8 cellular contexts compared by ENCODE assay signal in the genomic region with DNA sequence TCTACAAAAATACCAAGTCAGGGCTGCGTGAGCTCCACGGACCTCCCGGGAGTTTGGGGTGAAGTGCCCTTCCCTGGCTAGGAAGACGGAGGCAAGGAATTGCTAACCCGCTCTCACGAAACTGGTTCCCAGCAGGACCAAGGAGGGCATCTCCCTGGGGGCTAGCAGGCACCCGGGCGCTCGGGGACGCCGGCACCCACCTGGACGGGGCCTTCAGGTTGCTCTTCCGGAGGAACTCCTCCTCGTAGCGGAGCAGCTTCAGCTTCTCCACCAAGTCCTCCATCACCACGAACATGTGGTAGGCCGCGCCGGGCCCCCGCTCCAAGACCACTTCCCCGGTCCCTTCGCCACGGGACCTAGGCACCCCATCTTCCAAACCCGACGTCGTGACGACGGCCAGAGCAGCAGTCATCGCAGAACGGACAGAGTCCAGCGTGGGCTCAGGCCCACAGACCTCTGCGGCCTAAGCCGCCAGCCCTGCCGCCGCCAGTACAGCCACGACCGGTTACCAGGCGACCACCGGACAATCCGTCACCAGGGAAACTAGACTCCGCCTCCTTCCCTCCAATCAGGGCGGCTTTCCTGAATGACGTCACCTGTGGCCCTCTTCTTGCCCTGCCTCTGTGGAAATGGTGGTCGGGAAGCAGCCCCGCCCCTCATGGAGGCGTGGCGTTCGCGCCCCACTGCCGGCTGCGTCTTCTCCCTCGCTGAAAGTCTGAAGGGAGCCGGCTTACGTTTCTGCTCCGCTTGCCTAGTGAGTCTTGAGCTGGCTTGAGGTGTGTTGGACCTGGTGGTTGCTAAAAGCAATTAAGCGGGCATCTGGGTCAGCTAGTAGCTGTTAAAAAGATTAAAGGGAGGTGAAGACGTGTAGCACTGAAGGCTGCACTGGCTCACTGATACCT. TPM values are rescaled to one million over a fixed set of nuclear protein-coding genes. Genes with fewer than 3 reads are reported as not detected.
DNase-seq lines count a peak whose midpoint lies in the region; ATAC-seq and TF ChIP-seq lines count a peak whose summit lies in the region.

A gene with protein sequence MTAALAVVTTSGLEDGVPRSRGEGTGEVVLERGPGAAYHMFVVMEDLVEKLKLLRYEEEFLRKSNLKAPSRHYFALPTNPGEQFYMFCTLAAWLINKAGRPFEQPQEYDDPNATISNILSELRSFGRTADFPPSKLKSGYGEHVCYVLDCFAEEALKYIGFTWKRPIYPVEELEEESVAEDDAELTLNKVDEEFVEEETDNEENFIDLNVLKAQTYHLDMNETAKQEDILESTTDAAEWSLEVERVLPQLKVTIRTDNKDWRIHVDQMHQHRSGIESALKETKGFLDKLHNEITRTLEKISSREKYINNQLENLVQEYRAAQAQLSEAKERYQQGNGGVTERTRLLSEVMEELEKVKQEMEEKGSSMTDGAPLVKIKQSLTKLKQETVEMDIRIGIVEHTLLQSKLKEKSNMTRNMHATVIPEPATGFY (minus strand): TSS at position 514 of the 902 bp plus-strand sequence. CDS start 102 bp downstream, at position 412.

- no peaks in the 10 kb centered on the region for H3K9me2 ChIP-seq in OCI-LY1 (ENCODE audit: low read depth, low read length)

- DNase-seq in Caki2 (ENCODE audit: low read depth) (peak; percentile 97), endothelial cell (ENCODE audit: low spot score) (peak; percentile 96), mesothelial cell of epicardium (ENCODE audit: low spot score in 2 of 2, unreplicated experiment in 2 of 2) (peak; percentile 94 to 97)
- peak; percentile 94 for DNase-seq in activated CD8-positive, alpha-beta memory T cell treated with anti-CD3 and anti-CD28 coated beads, Interleukin-2, amount 50 U/mL, for 48 hours
- peak; percentile 94 for DNase-seq in stimulated activated CD8-positive, alpha-beta memory T cell treated with anti-CD3 and anti-CD28 coated beads, Interleukin-15, amount 100 ng/mL, for 48 hours (ENCODE audit: low read depth in 2 of 2)

- no peak within 1 kb of the TSS for H3K27ac ChIP-seq in HUES64 (ENCODE audit: low read depth, low read length)
- H3K27ac ChIP-seq in OCI-LY1 (ENCODE audit: low read depth, low read length, poor library complexity, severe bottlenecking): peak within 1 kb of the TSS; percentile 88

- H3K4me1 Mint-ChIP-seq in endothelial cell (ENCODE audit: unreplicated experiment): peaks cover 30% of the 10 kb centered on the region
- H3K4me1 Mint-ChIP-seq in mesothelial cell of epicardium: peaks cover 58% of the 10 kb centered on the region

- no peaks in the 10 kb centered on the region for H4K20me1 ChIP-seq in OCI-LY1 (ENCODE audit: insufficient read depth, low read length)

- in situ Hi-C loops in Caki2 (cut with HindIII; ENCODE audit: low pct_unique_long_range_greater_than_20kb, low sequenced_read_pairs): no loop called here

- peaks cover 15% of the 10 kb centered on the region for H3K79me2 ChIP-seq in OCI-LY1 (ENCODE audit: insufficient read depth, low read length)

- H3K36me3 Mint-ChIP-seq in endothelial cell (ENCODE audit: low read depth, unreplicated experiment) (no peaks in the 10 kb centered on the region), mesothelial cell of epicardium (no peaks in the 10 kb centered on the region)

- peaks cover 4% of the 10 kb centered on the region for H3K9me3 Mint-ChIP-seq in endothelial cell (ENCODE audit: unreplicated experiment)
- no peaks in the 10 kb centered on the region for H3K9me3 Mint-ChIP-seq in mesothelial cell of epicardium

- peak; percentile 92 for ATAC-seq in GM21447 (IDR thresholded peaks at IDR 0.05; ENCODE audit: unreplicated experiment)

- H3K27me3 Mint-ChIP-seq in endothelial cell (ENCODE audit: unreplicated experiment) (peaks cover 6% of the 10 kb centered on the region), mesothelial cell of epicardium (ENCODE audit: low read depth) (no peaks in the 10 kb centered on the region)

- no peaks in the 10 kb centered on the region; the same call in 1 of the 2 replicates for H3K36me3 ChIP-seq in HUES64 (ENCODE audit: insufficient read depth, low read length)
- no peaks in the 10 kb centered on the region; the same call in 1 of the 2 replicates for H3K36me3 ChIP-seq in OCI-LY1 (ENCODE audit: insufficient read depth, low read length)

- H3K27me3 ChIP-seq in HUES64 (ENCODE audit: insufficient read depth, low read length) (peaks cover 24% of the 10 kb centered on the region), OCI-LY1 (ENCODE audit: insufficient read depth, low read length) (no peaks in the 10 kb centered on the region)

- H2AFZ ChIP-seq in OCI-LY1 (ENCODE audit: low read length): peak within 1 kb of the TSS; percentile 97

- H3K9ac ChIP-seq in HUES64 (ENCODE audit: low read depth, low read length) (peak within 1 kb of the TSS; percentile 60), OCI-LY1 (ENCODE audit: low read length) (peak within 1 kb of the TSS; percentile 79)

- TF ChIP-seq CTCF in OCI-LY1 (IDR thresholded peaks at IDR 0.05; ENCODE audit: low read length) (no peak), endothelial cell (IDR thresholded peaks at IDR 0.05; ENCODE audit: unreplicated experiment) (no peak), mesothelial cell of epicardium (IDR thresholded peaks at IDR 0.05; ENCODE audit: unreplicated experiment) (no peak)

- H3K9me3 ChIP-seq in HUES64 (ENCODE audit: insufficient read depth, low read depth, low read length): no peaks in the 10 kb centered on the region
- H3K9me3 ChIP-seq in OCI-LY1 (ENCODE audit: low read length): no peaks in the 10 kb centered on the region

- peak within 1 kb of the TSS; percentile 99 for H3K27ac Mint-ChIP-seq in endothelial cell (ENCODE audit: unreplicated experiment)
- peak within 1 kb of the TSS; percentile 99 for H3K27ac Mint-ChIP-seq in mesothelial cell of epicardium

- H3K4me3 Mint-ChIP-seq in endothelial cell (ENCODE audit: unreplicated experiment) (peak within 1 kb of the TSS; percentile 98), mesothelial cell of epicardium (peak within 1 kb of the TSS; percentile 99)

- peak within 1 kb of the TSS; percentile 90 for H3K4me2 ChIP-seq in OCI-LY1 (ENCODE audit: low read length)

- no peaks in the 10 kb centered on the region for H3F3A ChIP-seq in OCI-LY1 (ENCODE audit: insufficient read depth, low read length)

- H3K4me3 ChIP-seq in HUES64 (ENCODE audit: low read length): peak within 1 kb of the TSS; percentile 68
- H3K4me3 ChIP-seq in OCI-LY1 (ENCODE audit: low read depth, low read length, poor library complexity, severe bottlenecking): peak within 1 kb of the TSS; percentile 92

- WGBS in HUES64: 1% methylated on average over 57 of the region's 57 CpGs

- H3K4me1 ChIP-seq in HUES64 (ENCODE audit: insufficient read depth, low read length) (peaks cover 7% of the 10 kb centered on the region; the same call in 1 of the 2 replicates), OCI-LY1 (ENCODE audit: insufficient read depth, low read length, severe bottlenecking) (peaks cover 57% of the 10 kb centered on the region)

RNA-seq across cellular contexts. Expression of the gene that starts here (rescaled TPM):
- 59.4 and 66.1 TPM in 2 replicates for total RNA-seq in Caki2 (2014; rRNA removed; shearing (Covaris generic); ENCODE audit: low replicate concordance)
- 38.2 TPM for polyA plus RNA-seq in HUES64 (2013, experiment 1 of 2)
- polyA plus RNA-seq in HUES64 (2013, experiment 2 of 2): 38.1 TPM
- 31.4 TPM for total RNA-seq in endothelial cell (ENCODE audit: unreplicated experiment)
- total RNA-seq in mesothelial cell of epicardium: 43.1 to 52.5 TPM (median 44.3 TPM) in 3 replicates
